1 cellular context compared by ENCODE assay signal in the genomic region with DNA sequence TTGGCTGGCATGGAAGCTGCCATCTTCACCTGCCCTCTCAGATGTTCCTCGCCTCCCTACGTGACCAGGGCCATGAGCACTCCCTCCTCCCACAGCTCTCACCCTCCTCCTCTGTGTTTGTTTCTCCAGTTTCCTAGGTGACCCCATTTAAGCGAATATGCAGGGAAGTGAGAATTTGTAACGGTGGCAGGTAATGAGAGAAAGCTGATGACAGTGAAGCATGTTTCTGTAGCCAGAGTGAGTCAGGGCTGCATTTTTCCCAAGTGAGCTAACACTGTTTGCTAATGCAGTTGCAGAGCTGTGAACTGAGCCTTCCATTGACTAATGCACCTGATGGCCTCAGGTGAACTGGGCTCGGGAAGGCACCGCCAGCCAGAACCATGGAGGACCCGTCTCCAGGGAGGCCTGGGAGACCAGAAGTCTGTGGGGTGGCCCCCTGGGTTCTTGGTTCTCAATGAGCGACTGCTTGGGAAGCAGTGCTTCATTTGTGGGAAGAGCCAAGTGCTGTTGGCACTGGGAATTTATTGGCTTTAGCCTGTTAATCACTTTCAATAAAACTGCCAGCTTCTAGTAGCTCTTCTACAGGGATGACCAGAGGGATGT.
TF ChIP-seq lines count a peak whose summit lies in the region.

No MANE protein-coding gene starts in this region.

TF ChIP-seq in WTC11, 78 proteins besides CTCF, POLR2A, EP300 and RAD21 (continued from another document):
- TF ChIP-seq, protein P1, sequence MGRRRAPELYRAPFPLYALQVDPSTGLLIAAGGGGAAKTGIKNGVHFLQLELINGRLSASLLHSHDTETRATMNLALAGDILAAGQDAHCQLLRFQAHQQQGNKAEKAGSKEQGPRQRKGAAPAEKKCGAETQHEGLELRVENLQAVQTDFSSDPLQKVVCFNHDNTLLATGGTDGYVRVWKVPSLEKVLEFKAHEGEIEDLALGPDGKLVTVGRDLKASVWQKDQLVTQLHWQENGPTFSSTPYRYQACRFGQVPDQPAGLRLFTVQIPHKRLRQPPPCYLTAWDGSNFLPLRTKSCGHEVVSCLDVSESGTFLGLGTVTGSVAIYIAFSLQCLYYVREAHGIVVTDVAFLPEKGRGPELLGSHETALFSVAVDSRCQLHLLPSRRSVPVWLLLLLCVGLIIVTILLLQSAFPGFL (CRISPR knock-in tag; IDR thresholded peaks at IDR 0.05; ENCODE audit: borderline replicate concordance), result no peak
- no peak for TF ChIP-seq ZNF232 (CRISPR knock-in tag; IDR thresholded peaks at IDR 0.05)
- TF ChIP-seq, protein P2, sequence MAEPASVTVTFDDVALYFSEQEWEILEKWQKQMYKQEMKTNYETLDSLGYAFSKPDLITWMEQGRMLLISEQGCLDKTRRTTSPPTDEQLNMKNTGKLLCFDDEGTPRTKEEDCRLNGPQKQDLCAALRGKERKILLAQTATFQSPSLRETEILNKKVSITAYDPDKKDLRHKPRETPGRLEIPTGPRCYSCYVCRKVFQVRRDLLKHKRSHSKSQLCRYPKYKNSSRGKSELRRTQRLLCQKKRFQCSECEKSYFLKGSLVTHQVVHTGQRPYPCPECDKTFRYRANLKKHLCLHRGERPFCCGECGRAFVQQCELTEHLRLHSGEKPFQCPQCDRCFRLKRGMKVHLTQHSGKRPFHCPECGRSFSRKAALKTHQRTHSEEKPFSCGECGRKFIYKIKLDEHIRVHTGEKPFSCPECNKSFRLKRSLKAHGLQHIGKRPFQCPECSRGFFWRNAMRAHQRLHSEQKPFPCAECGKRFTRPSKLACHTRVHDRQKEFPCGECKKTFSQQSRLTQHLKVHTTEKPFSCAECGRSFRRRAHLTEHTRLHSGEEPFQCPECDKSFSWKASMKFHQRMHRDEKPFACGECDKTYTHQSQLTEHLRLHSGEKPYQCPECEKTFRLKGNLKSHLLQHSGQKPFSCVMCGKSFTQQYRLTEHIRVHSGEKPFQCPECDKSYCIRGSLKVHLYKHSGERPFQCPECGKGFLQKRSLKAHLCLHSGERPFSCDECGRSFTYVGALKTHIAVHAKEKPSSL (CRISPR knock-in tag; conservative IDR thresholded peaks at IDR 0.05), result no peak
- TF ChIP-seq, protein P3, sequence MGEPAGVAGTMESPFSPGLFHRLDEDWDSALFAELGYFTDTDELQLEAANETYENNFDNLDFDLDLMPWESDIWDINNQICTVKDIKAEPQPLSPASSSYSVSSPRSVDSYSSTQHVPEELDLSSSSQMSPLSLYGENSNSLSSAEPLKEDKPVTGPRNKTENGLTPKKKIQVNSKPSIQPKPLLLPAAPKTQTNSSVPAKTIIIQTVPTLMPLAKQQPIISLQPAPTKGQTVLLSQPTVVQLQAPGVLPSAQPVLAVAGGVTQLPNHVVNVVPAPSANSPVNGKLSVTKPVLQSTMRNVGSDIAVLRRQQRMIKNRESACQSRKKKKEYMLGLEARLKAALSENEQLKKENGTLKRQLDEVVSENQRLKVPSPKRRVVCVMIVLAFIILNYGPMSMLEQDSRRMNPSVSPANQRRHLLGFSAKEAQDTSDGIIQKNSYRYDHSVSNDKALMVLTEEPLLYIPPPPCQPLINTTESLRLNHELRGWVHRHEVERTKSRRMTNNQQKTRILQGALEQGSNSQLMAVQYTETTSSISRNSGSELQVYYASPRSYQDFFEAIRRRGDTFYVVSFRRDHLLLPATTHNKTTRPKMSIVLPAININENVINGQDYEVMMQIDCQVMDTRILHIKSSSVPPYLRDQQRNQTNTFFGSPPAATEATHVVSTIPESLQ (CRISPR knock-in tag; IDR thresholded peaks at IDR 0.05), result no peak
- TF ChIP-seq, protein P4, sequence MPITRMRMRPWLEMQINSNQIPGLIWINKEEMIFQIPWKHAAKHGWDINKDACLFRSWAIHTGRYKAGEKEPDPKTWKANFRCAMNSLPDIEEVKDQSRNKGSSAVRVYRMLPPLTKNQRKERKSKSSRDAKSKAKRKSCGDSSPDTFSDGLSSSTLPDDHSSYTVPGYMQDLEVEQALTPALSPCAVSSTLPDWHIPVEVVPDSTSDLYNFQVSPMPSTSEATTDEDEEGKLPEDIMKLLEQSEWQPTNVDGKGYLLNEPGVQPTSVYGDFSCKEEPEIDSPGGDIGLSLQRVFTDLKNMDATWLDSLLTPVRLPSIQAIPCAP (CRISPR knock-in tag; IDR thresholded peaks at IDR 0.05), result no peak
